Comparison of ENCODE assay signal across 27 cellular contexts in the genomic region with DNA sequence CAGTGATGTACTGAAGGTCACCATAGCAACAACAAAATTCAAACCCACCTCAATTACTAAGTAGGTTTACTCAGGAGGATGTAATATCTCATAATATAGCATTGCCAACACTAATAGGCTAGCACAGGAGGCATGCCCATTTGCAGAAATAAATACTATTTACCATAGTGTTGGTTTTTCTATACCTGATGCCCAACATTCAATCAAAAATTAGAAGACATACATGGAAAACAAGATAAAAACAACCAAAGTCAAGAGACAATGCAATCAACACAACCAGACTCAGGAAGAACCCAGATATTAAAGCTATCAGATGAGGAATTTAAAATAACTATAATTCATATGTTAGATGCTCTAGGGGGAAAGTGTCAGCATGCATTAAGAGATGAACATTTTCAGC.
"Had no signal": no experiment of that assay in that cellular context is flagged by ENCODE, and none has a peak within 500 bp of the region (broad histone marks: within the 10 kb centered on the region; RNA-seq: fewer than 3 reads in every experiment).

No MANE protein-coding gene starts in this region.

- DNase-seq: stimulated activated CD4-positive, alpha-beta T cell treated with anti-CD3 and anti-CD28 coated beads, Interleukin-2, amount 100 ng/mL, for 48 hours; stimulated activated CD4-positive, alpha-beta T cell treated with anti-CD3 and anti-CD28 coated beads, Interleukin-4, amount 100 ng/mL, for 1 hour; stimulated activated CD4-positive, alpha-beta T cell treated with anti-CD3 and anti-CD28 coated beads, Interleukin-4, amount 100 ng/mL, for 24 hours; stimulated activated CD4-positive, alpha-beta T cell treated with anti-CD3 and anti-CD28 coated beads, Interleukin-4, amount 100 ng/mL, for 4 hours; stimulated activated CD8-positive, alpha-beta memory T cell treated with anti-CD3 and anti-CD28 coated beads, Interleukin-4, amount 100 ng/mL, for 48 hours; stimulated activated naive B cell treated with anti-CD40 and anti-IgM and Interleukin-4, amounts not matched to agents 10 μg/mL and 1 μg/mL and 100 μg/mL, for 72 hours; stimulated activated naive CD4-positive, alpha-beta T cell; stimulated activated naive CD4-positive, alpha-beta T cell treated with Interleukin-2 at 50 U/mL for 16 hours; stimulated activated naive CD8-positive, alpha-beta T cell treated with anti-CD3 and anti-CD28 coated beads, Interleukin-15, amount 100 ng/mL, for 72 hours; stimulated activated naive CD8-positive, alpha-beta T cell treated with anti-CD3 and anti-CD28 coated beads, Interleukin-15, Interleukin-2, amounts not matched to agents 100 U/mL and 50 U/mL, for 24 hours; stomach; substantia nigra; testis; thyroid gland; tibial artery; transverse colon; trophoblast cell; upper lobe of left lung; upper lobe of right lung; uterus had no signal

- H3K27ac ChIP-seq: stomach, suprapubic skin, testis, thoracic aorta, thyroid gland, tibial artery, tibial nerve, transverse colon, upper lobe of left lung, upper lobe of right lung, uterus, vagina had no signal

- H3K4me1 ChIP-seq: stomach, suprapubic skin, thyroid gland, tibial artery, transverse colon, upper lobe of right lung, uterus, vagina had no signal

- FAIRE-seq: urothelium cell line had no signal

- H3K36me3 ChIP-seq: stomach, suprapubic skin, thoracic aorta, thyroid gland, tibial artery, tibial nerve, transverse colon, upper lobe of left lung, upper lobe of right lung, uterus, vagina had no signal

- H3K27me3 ChIP-seq: stomach, suprapubic skin, testis, thyroid gland, tibial artery, tibial nerve, transverse colon, upper lobe of left lung, upper lobe of right lung, uterus, vagina had no signal

- H3K4me3 ChIP-seq: stomach, suprapubic skin, testis, thoracic aorta, thyroid gland, tibial artery, tibial nerve, transverse colon, upper lobe of left lung, upper lobe of right lung, uterus, vagina had no signal

- ATAC-seq: stimulated activated effector memory CD8-positive, alpha-beta T cell treated with anti-CD3 and anti-CD28 coated beads, Interleukin-12 subunit alpha, Interleukin-12 subunit beta, amount 100 ng/mL, for 72 hours; stimulated activated memory B cell treated with anti-CD40 and anti-IgM and Interleukin-4, amounts not matched to agents 10 μg/mL and 1 μg/mL and 100 μg/mL, for 72 hours; stimulated activated naive B cell treated with anti-CD40 and anti-IgM and Interleukin-4, amounts not matched to agents 10 μg/mL and 1 μg/mL and 100 μg/mL, for 72 hours; stimulated activated naive CD8-positive, alpha-beta T cell treated with anti-CD3 and anti-CD28 coated beads, Interleukin-15, amount 100 ng/mL, for 72 hours; stimulated activated naive CD8-positive, alpha-beta T cell treated with anti-CD3 and anti-CD28 coated beads, Interleukin-15, Interleukin-2, amounts not matched to agents 100 U/mL and 50 U/mL, for 24 hours; upper lobe of right lung had no signal

- H3K9me3 ChIP-seq: testis, thyroid gland, transverse colon, upper lobe of right lung, vagina had no signal
